27 cellular contexts compared by ENCODE assay signal in genomic region chr4:2087170-2087569, GRCh38. TPM values are rescaled to one million over a fixed set of nuclear protein-coding genes. Genes with fewer than 3 reads are reported as not detected.
A peak's percentile ranks its signal among the peaks of the same experiment; 100 is the strongest.
DNase-seq lines count a peak whose midpoint lies in the region; ATAC-seq and TF ChIP-seq lines count a peak whose summit lies in the region.
"Had no signal": no experiment of that assay in that cellular context is flagged by ENCODE, and none has a peak within 500 bp of the region (broad histone marks: within the 10 kb centered on the region; RNA-seq: fewer than 3 reads in every experiment).

No MANE protein-coding gene starts in this region.

- no peak overlapping the region for H3K9ac ChIP-seq in mesendoderm (ENCODE audit: low read length)
- H3K9ac ChIP-seq: KMS-11 had no signal

- H3K4me2 ChIP-seq in mesendoderm (ENCODE audit: low read length) = no peak overlapping the region
- H3K4me2 ChIP-seq: KMS-11 had no signal

- intact Hi-C loops in body of pancreas (cut with DNase I) = no loop called here

- TF ChIP-seq CTCF in choroid plexus epithelial cell (conservative IDR thresholded peaks at IDR 0.05; ENCODE audit: low read depth, low read length) (peak; percentile 22), body of pancreas (IDR thresholded peaks at IDR 0.05) (peak in 1 of 7 experiments; percentile 6)

- H2BK5ac ChIP-seq in mesendoderm (ENCODE audit: low read length) = no peak overlapping the region

- H3K9me3 ChIP-seq in SJCRH30 (replicated peaks) (0 out of 2 replicates have a peak, but pooled peaks cover 4% of the 10 kb centered on the region), body of pancreas (no peaks in the 10 kb centered on the region)
- H3K9me3 ChIP-seq: adrenal gland, ovary, sigmoid colon, SJSA1, thoracic aorta had no signal

- H2BK120ac ChIP-seq in mesendoderm (ENCODE audit: low read depth, low read length) = no peak overlapping the region

- H3K79me2 ChIP-seq in mesendoderm (ENCODE audit: control insufficient read depth, insufficient read depth, low read length) = no peaks in the 10 kb centered on the region

- H3K27me3 ChIP-seq in mesendoderm (ENCODE audit: insufficient read depth, low read length, poor library complexity) = no peaks in the 10 kb centered on the region
- H3K27me3 ChIP-seq in SJCRH30 = peaks cover 8% of the 10 kb centered on the region
- no peaks in the 10 kb centered on the region for H3K27me3 ChIP-seq in body of pancreas
- H3K27me3 ChIP-seq: adrenal gland, dorsolateral prefrontal cortex, ovary, sigmoid colon, SJSA1 had no signal

- H3K4me1 ChIP-seq in mesendoderm (ENCODE audit: control insufficient read depth, low read depth, low read length) (no peaks in the 10 kb centered on the region), SJCRH30 (peaks cover 6% of the 10 kb centered on the region; the same call in 1 of the 2 replicates), body of pancreas (no peaks in the 10 kb centered on the region)
- H3K4me1 ChIP-seq: adrenal gland, sigmoid colon, SJSA1 had no signal

- H4K5ac ChIP-seq in mesendoderm (ENCODE audit: low read length) = no peak overlapping the region

- no peak overlapping the region for H2BK15ac ChIP-seq in mesendoderm (replicated peaks; ENCODE audit: low read depth)

- no peak for ATAC-seq in body of pancreas
- ATAC-seq: left colon; natural killer cell; stimulated activated naive B cell treated with anti-CD40 and anti-IgM and Interleukin-4, amounts not matched to agents 10 μg/mL and 1 μg/mL and 100 μg/mL, for 72 hours had no signal

- no peak for TF ChIP-seq POLR2A in body of pancreas (IDR thresholded peaks at IDR 0.05)

- H3K18ac ChIP-seq in mesendoderm (ENCODE audit: low read length) = no peak overlapping the region

- no peaks in the 10 kb centered on the region for H3K36me3 ChIP-seq in mesendoderm (ENCODE audit: control insufficient read depth, insufficient read depth, low read length)
- no peaks in the 10 kb centered on the region for H3K36me3 ChIP-seq in SJCRH30
- no peaks in the 10 kb centered on the region for H3K36me3 ChIP-seq in body of pancreas (replicated peaks in 1 of 2; ENCODE audit: insufficient read depth in 1 of 2, low read depth in 2 of 2)
- H3K36me3 ChIP-seq: adrenal gland, ovary, sigmoid colon, SJSA1, thoracic aorta had no signal

- H3K23ac ChIP-seq in mesendoderm (ENCODE audit: low read length) = no peak overlapping the region

- H4K8ac ChIP-seq in mesendoderm (ENCODE audit: low read depth, low read length) = no peak overlapping the region

- H3K27ac ChIP-seq in mesendoderm (ENCODE audit: low read depth, low read length) = no peak overlapping the region
- H3K27ac ChIP-seq in SJCRH30 = no peak overlapping the region
- no peak overlapping the region for H3K27ac ChIP-seq in body of pancreas
- H3K27ac ChIP-seq: adrenal gland, dorsolateral prefrontal cortex, KMS-11, ovary, sigmoid colon, SJSA1, thoracic aorta, VCaP had no signal

- no peak overlapping the region for H3K56ac ChIP-seq in mesendoderm (ENCODE audit: low read length)

- DNase-seq in EH (ENCODE audit: low read depth) (peak; percentile 30), HT-29 (ENCODE audit: low spot score) (peak; percentile 14), choroid plexus epithelial cell (ENCODE audit: low read depth) (peak; percentile 7), mesendoderm (peak; percentile 54), ureter (ENCODE audit: low spot score) (no peak), SJCRH30 (no peak), body of pancreas (no peak)
- no peak for DNase-seq in stimulated activated CD4-positive, alpha-beta T cell treated with anti-CD3 and anti-CD28 coated beads, Interleukin-4, amount 100 ng/mL, for 1 hour
- DNase-seq: activated CD4-positive, alpha-beta T cell treated with anti-CD3 and anti-CD28 coated beads, Interleukin-2, amount 50 U/mL, for 1 hour; activated effector memory CD4-positive, alpha-beta T cell treated with anti-CD3 and anti-CD28 coated beads, Interleukin-2, amount 50 U/mL, for 16 hours; caudate nucleus; CD8-positive, alpha-beta memory T cell; DND-41; erythroblast; left colon; natural killer cell; NCI-H1930; stimulated activated CD4-positive, alpha-beta T cell treated with anti-CD3 and anti-CD28 coated beads, Interleukin-1b, Interleukin-23, amount 100 ng/mL, for 48 hours; stimulated activated naive B cell treated with anti-CD40 and anti-IgM and Interleukin-4, amounts not matched to agents 10 μg/mL and 1 μg/mL and 100 μg/mL, for 72 hours had no signal

- no peak overlapping the region for H3K4ac ChIP-seq in mesendoderm (ENCODE audit: low read depth, low read length)

- no peaks in the 10 kb centered on the region for H3K79me1 ChIP-seq in mesendoderm (ENCODE audit: low read length)

- no peak overlapping the region for H3K4me3 ChIP-seq in choroid plexus epithelial cell (ENCODE audit: low read depth, low read length)
- H3K4me3 ChIP-seq in mesendoderm (ENCODE audit: low read length) = no peak overlapping the region
- H3K4me3 ChIP-seq in SJCRH30 = no peak overlapping the region
- no peak overlapping the region for H3K4me3 ChIP-seq in body of pancreas
- H3K4me3 ChIP-seq: adrenal gland, dorsolateral prefrontal cortex, ovary, sigmoid colon, SJSA1, thoracic aorta had no signal

- H2AK5ac ChIP-seq in mesendoderm (ENCODE audit: low read length) = no peak overlapping the region

RNA-seq across cellular contexts. Expression of gene NAT8L, which starts 28.0 kb away (rescaled TPM):
- total RNA-seq in HT-29 (2014; rRNA removed; shearing (Covaris generic)) = 0.08 TPM in 1 of 2 replicates, not detected in the other
- polyA plus RNA-seq in mesendoderm (2013, experiment 1 of 2) = 1.2 TPM
- 1.2 TPM for polyA plus RNA-seq in mesendoderm (2013, experiment 2 of 2)
- 0.16 TPM for total RNA-seq in ureter
- total RNA-seq in SJCRH30 (2014; rRNA removed; shearing (Covaris generic)) = 1.5 and 1.7 TPM in 2 replicates
- total RNA-seq in body of pancreas = 10 to 100 TPM in 1 of 2 donors, 1 to 10 TPM in 1; 3.6 to 18.8 TPM
- total RNA-seq: natural killer cell, SJSA1 had no signal
- polyA plus RNA-seq: CD8-positive, alpha-beta memory T cell had no signal

Comparison
In these comparisons a context has a peak if more than half of its experiments do, and no peak if none do; other contexts are left out.
1. DNase-seq: peak in EH (single experiment), HT-29 (single experiment), choroid plexus epithelial cell (single experiment) and mesendoderm (single experiment); none in ureter (single experiment), stimulated activated CD4-positive, alpha-beta T cell treated with anti-CD3 and anti-CD28 coated beads, Interleukin-4, amount 100 ng/mL, for 1 hour (single experiment), SJCRH30 (0 of 2) and body of pancreas (0 of 4).